In genomic region chr12:96810477-96810876, GRCh38 we compare ENCODE assay signal across 1 cellular context.
TF ChIP-seq lines count a peak whose summit lies in the region.

No MANE protein-coding gene starts in this region.

TF ChIP-seq in GM12878, 131 proteins besides CTCF, POLR2A, EP300 and RAD21:
- TF ChIP-seq TCF7 (IDR thresholded peaks at IDR 0.05; ENCODE audit: borderline replicate concordance): no peak
- TF ChIP-seq MTA2 (IDR thresholded peaks at IDR 0.05; ENCODE audit: low read depth): no peak
- TF ChIP-seq NRF1 (conservative IDR thresholded peaks at IDR 0.05; ENCODE audit: low read depth, low read length): no peak
- TF ChIP-seq RFX5 (IDR thresholded peaks at IDR 0.05; ENCODE audit: low read depth, low read length): no peak
- TF ChIP-seq FOS (IDR thresholded peaks at IDR 0.05; ENCODE audit: borderline replicate concordance, extremely low read depth, insufficient read length): no peak
- TF ChIP-seq MYB (IDR thresholded peaks at IDR 0.05; ENCODE audit: borderline replicate concordance, low read depth, low read length): no peak
- no peak for TF ChIP-seq ZNF622 (IDR thresholded peaks at IDR 0.05)
- no peak for TF ChIP-seq YY1 (IDR thresholded peaks at IDR 0.05; ENCODE audit: low read depth, low read length)
- no peak for TF ChIP-seq E2F4 (IDR thresholded peaks at IDR 0.05; ENCODE audit: low read depth, low read length)
- no peak for TF ChIP-seq ETV6 (conservative IDR thresholded peaks at IDR 0.05 in 1 of 2, IDR thresholded peaks at IDR 0.05 in 1 of 2; ENCODE audit: borderline replicate concordance in 1 of 2, low read depth in 1 of 2)
TF ChIP-seq in GM12878: peak in this region for 0.
